Comparison of ENCODE assay signal across 27 cellular contexts in the genomic region with DNA sequence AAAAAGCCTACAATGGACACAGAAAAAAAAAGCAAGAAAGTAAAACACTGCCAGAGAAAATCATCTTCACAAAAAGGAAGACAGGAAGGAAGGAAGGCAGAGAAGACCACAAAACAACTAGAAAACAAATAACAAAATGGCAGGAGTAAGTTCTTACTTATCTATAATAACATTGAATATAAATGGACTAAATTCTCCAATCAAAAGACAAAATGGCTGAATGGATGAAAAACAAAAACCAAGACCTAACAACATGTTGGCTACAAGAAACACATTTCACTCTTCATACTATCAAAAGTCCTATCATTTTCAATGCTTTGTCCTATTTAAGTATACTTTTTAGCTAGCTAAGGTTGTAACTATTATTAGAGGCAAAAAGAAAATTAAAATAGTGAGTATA.
"Had no signal": no experiment of that assay in that cellular context is flagged by ENCODE, and none has a peak within 500 bp of the region (broad histone marks: within the 10 kb centered on the region; RNA-seq: fewer than 3 reads in every experiment).

No MANE protein-coding gene starts in this region.

- FAIRE-seq: urothelium cell line had no signal

- H3K27me3 ChIP-seq: stomach, suprapubic skin, testis, thyroid gland, tibial artery, tibial nerve, transverse colon, upper lobe of left lung, upper lobe of right lung, uterus, vagina had no signal

- ATAC-seq: stimulated activated effector memory CD8-positive, alpha-beta T cell treated with anti-CD3 and anti-CD28 coated beads, Interleukin-12 subunit alpha, Interleukin-12 subunit beta, amount 100 ng/mL, for 72 hours; stimulated activated memory B cell treated with anti-CD40 and anti-IgM and Interleukin-4, amounts not matched to agents 10 μg/mL and 1 μg/mL and 100 μg/mL, for 72 hours; stimulated activated naive B cell treated with anti-CD40 and anti-IgM and Interleukin-4, amounts not matched to agents 10 μg/mL and 1 μg/mL and 100 μg/mL, for 72 hours; stimulated activated naive CD8-positive, alpha-beta T cell treated with anti-CD3 and anti-CD28 coated beads, Interleukin-15, amount 100 ng/mL, for 72 hours; stimulated activated naive CD8-positive, alpha-beta T cell treated with anti-CD3 and anti-CD28 coated beads, Interleukin-15, Interleukin-2, amounts not matched to agents 100 U/mL and 50 U/mL, for 24 hours; upper lobe of right lung had no signal

- DNase-seq: stimulated activated CD4-positive, alpha-beta T cell treated with anti-CD3 and anti-CD28 coated beads, Interleukin-2, amount 100 ng/mL, for 48 hours; stimulated activated CD4-positive, alpha-beta T cell treated with anti-CD3 and anti-CD28 coated beads, Interleukin-4, amount 100 ng/mL, for 1 hour; stimulated activated CD4-positive, alpha-beta T cell treated with anti-CD3 and anti-CD28 coated beads, Interleukin-4, amount 100 ng/mL, for 24 hours; stimulated activated CD4-positive, alpha-beta T cell treated with anti-CD3 and anti-CD28 coated beads, Interleukin-4, amount 100 ng/mL, for 4 hours; stimulated activated CD8-positive, alpha-beta memory T cell treated with anti-CD3 and anti-CD28 coated beads, Interleukin-4, amount 100 ng/mL, for 48 hours; stimulated activated naive B cell treated with anti-CD40 and anti-IgM and Interleukin-4, amounts not matched to agents 10 μg/mL and 1 μg/mL and 100 μg/mL, for 72 hours; stimulated activated naive CD4-positive, alpha-beta T cell; stimulated activated naive CD4-positive, alpha-beta T cell treated with Interleukin-2 at 50 U/mL for 16 hours; stimulated activated naive CD8-positive, alpha-beta T cell treated with anti-CD3 and anti-CD28 coated beads, Interleukin-15, amount 100 ng/mL, for 72 hours; stimulated activated naive CD8-positive, alpha-beta T cell treated with anti-CD3 and anti-CD28 coated beads, Interleukin-15, Interleukin-2, amounts not matched to agents 100 U/mL and 50 U/mL, for 24 hours; stomach; substantia nigra; testis; thyroid gland; tibial artery; transverse colon; trophoblast cell; upper lobe of left lung; upper lobe of right lung; uterus had no signal

- H3K27ac ChIP-seq: stomach, suprapubic skin, testis, thoracic aorta, thyroid gland, tibial artery, tibial nerve, transverse colon, upper lobe of left lung, upper lobe of right lung, uterus, vagina had no signal

- H3K9me3 ChIP-seq: stomach, suprapubic skin, testis, thoracic aorta, thyroid gland, tibial artery, tibial nerve, transverse colon, upper lobe of left lung, upper lobe of right lung, uterus, vagina had no signal

- H3K4me3 ChIP-seq: stomach, suprapubic skin, testis, thoracic aorta, thyroid gland, tibial artery, tibial nerve, transverse colon, upper lobe of left lung, upper lobe of right lung, uterus, vagina had no signal

- H3K36me3 ChIP-seq: stomach, suprapubic skin, thoracic aorta, thyroid gland, tibial artery, tibial nerve, transverse colon, upper lobe of left lung, upper lobe of right lung, uterus, vagina had no signal

- H3K4me1 ChIP-seq: stomach, suprapubic skin, testis, thyroid gland, tibial artery, tibial nerve, upper lobe of left lung, upper lobe of right lung, uterus, vagina had no signal
